In genomic region chr17:21077286-21077685, GRCh38 we compare ENCODE assay signal across 24 cellular contexts.
"Had no signal": no experiment of that assay in that cellular context is flagged by ENCODE, and none has a peak within 500 bp of the region (broad histone marks: within the 10 kb centered on the region; RNA-seq: fewer than 3 reads in every experiment).

No MANE protein-coding gene starts in this region.

- H3K9me3 ChIP-seq: esophagus muscularis mucosa, mucosa of descending colon, prostate gland, suprapubic skin, transverse colon, upper lobe of right lung, uterus had no signal

- H3K27me3 ChIP-seq: esophagus muscularis mucosa, suprapubic skin, transverse colon, upper lobe of right lung, uterus had no signal

- H3K4me1 ChIP-seq: upper lobe of right lung, uterus had no signal

- H3K27ac ChIP-seq: esophagus muscularis mucosa, prostate gland, suprapubic skin, upper lobe of right lung had no signal

- H3K36me3 ChIP-seq: esophagus muscularis mucosa, prostate gland, suprapubic skin, transverse colon, upper lobe of right lung, uterus had no signal

- ATAC-seq: left lobe of liver; mucosa of descending colon; naive thymus-derived CD4-positive, alpha-beta T cell; right cardiac atrium; stimulated activated naive CD8-positive, alpha-beta T cell treated with anti-CD3 and anti-CD28 coated beads, Interleukin-15, amount 100 ng/mL, for 72 hours; upper lobe of right lung had no signal

- DNase-seq: effector CD8-positive, alpha-beta T cell; endodermal cell; foreskin melanocyte; immature natural killer cell; mucosa of descending colon; naive thymus-derived CD4-positive, alpha-beta T cell; nephron progenitor cell; nucleus accumbens; right cardiac atrium; stimulated activated CD4-positive, alpha-beta T cell treated with anti-CD3 and anti-CD28 coated beads, Interleukin-12 subunit alpha, Interleukin-12 subunit beta, amount 100 ng/mL, for 4 hours; stimulated activated CD4-positive, alpha-beta T cell treated with anti-CD3 and anti-CD28 coated beads, Interleukin-1b, Interleukin-23, amount 100 ng/mL, for 48 hours; stimulated activated CD4-positive, alpha-beta T cell treated with anti-CD3 and anti-CD28 coated beads, Interleukin-4, amount 100 ng/mL, for 1 hour; stimulated activated CD8-positive, alpha-beta memory T cell treated with anti-CD3 and anti-CD28 coated beads, Interleukin-4, amount 100 ng/mL, for 48 hours; stimulated activated naive CD4-positive, alpha-beta T cell; stimulated activated naive CD8-positive, alpha-beta T cell treated with anti-CD3 and anti-CD28 coated beads, Interleukin-15, amount 100 ng/mL, for 72 hours; transverse colon; upper lobe of right lung had no signal

- H3K4me3 ChIP-seq: esophagus muscularis mucosa, lung, mucosa of descending colon, prostate gland, smooth muscle cell, suprapubic skin, transverse colon, upper lobe of right lung, uterus had no signal
